8 cellular contexts compared by ENCODE assay signal in genomic region chr15:30990451-30991300, GRCh38. TPM values are rescaled to one million over a fixed set of nuclear protein-coding genes. Genes with fewer than 3 reads are reported as not detected.
DNase-seq lines count a peak whose midpoint lies in the region; ATAC-seq, FAIRE-seq and TF ChIP-seq lines count a peak whose summit lies in the region.

No MANE protein-coding gene starts in this region.

- no TSS peak for BruUV-seq in Caco-2 (replicated peaks; lab: Mats Ljungman, UMichigan)

- H4K20me1 ChIP-seq in SK-N-SH (ENCODE audit: insufficient read depth) = no peaks in the 10 kb centered on the region

- H3K4me1 ChIP-seq in Caco-2 (peaks cover 20% of the 10 kb centered on the region), HEK293 (ENCODE audit: control insufficient read depth, insufficient read depth, low read length) (no peaks in the 10 kb centered on the region; the same call in 1 of the 2 replicates), SK-N-SH (ENCODE audit: control insufficient read depth in 1 of 2, insufficient read depth in 2 of 2, low read depth in 1 of 2, low read length in 1 of 2) (peaks cover 0 to 7% of the 10 kb centered on the region in 2 experiments; a peak in 3 of 4 replicates)

- H3K4me1 Mint-ChIP-seq in Caco-2 (ENCODE audit: low read depth, unreplicated experiment) = peaks cover 14% of the 10 kb centered on the region
- H3K4me1 Mint-ChIP-seq in naive thymus-derived CD8-positive, alpha-beta T cell = peaks cover 15 to 53% (median 39%) of the 10 kb centered on the region in 4 donors

- no peaks in the 10 kb centered on the region for H3K9me2 ChIP-seq in SK-N-SH

- no peak for DNase-seq in Caco-2
- DNase-seq in SK-N-SH = no peak
- DNase-seq in naive thymus-derived CD8-positive, alpha-beta T cell = peak in 1 of 10 donors; percentile 63
- no peak for DNase-seq in NK-92 (lab: John Stamatoyannopoulos, UW; ENCODE audit: unreplicated experiment)

- 9% methylated on average over 28 of the region's 28 CpGs for WGBS in SK-N-SH (ENCODE audit: low lambda C conversion rate)

- intact Hi-C loops in Caco-2 (cut with micrococcal nuclease; ENCODE audit: unreplicated experiment) = loop anchor here (1.0 to 5.0 kb wide), 5 partner anchors 24 to 139 kb away; partner anchors contain the start of gene FAN1

- peak overlapping the region; percentile 89 for H2AFZ ChIP-seq in SK-N-SH (ENCODE audit: low read depth)

- H3K36me3 Mint-ChIP-seq in Caco-2 (ENCODE audit: insufficient read depth, unreplicated experiment) = peaks cover 31% of the 10 kb centered on the region
- peaks cover 0 to 17% (median 2%) of the 10 kb centered on the region in 3 donors for H3K36me3 Mint-ChIP-seq in naive thymus-derived CD8-positive, alpha-beta T cell

- H3K4me3 Mint-ChIP-seq in Caco-2 (ENCODE audit: unreplicated experiment) = peak overlapping the region; percentile 86
- H3K4me3 Mint-ChIP-seq in naive thymus-derived CD8-positive, alpha-beta T cell = peak overlapping the region; percentile 93 to 98 (median 96)

- POLR2A ChIA-PET in Caco-2 (lab: Charles Lee) (interaction anchor here (0.5 to 3.0 kb wide), 4 partner anchors 23 to 102 kb away, joined by 3 to 39 read pairs (median 12); no protein-coding TSS in a partner anchor), HEK293 (lab: Yijun Ruan, JAX) (interaction anchor here (1.0 to 1.4 kb wide), 2 partner anchors 121 to 138 kb away, joined by 3 read pairs; no protein-coding TSS in a partner anchor), SK-N-SH (lab: Yijun Ruan, JAX) (no interaction called here)
- POLR2A ChIA-PET in naive thymus-derived CD8-positive, alpha-beta T cell (lab: Charles Lee) = interaction anchor here (1.4 to 2.6 kb wide), 4 partner anchors 15 to 87 kb away, joined by 3 to 45 read pairs (median 6); partner anchors contain the start of gene FAN1

- H3K27me3 Mint-ChIP-seq in Caco-2 (ENCODE audit: insufficient read depth, unreplicated experiment) = no peaks in the 10 kb centered on the region
- no peaks in the 10 kb centered on the region for H3K27me3 Mint-ChIP-seq in naive thymus-derived CD8-positive, alpha-beta T cell

- peak overlapping the region; percentile 90 for H3K27ac Mint-ChIP-seq in Caco-2 (ENCODE audit: unreplicated experiment)
- peak overlapping the region; percentile 90 to 97 (median 94) for H3K27ac Mint-ChIP-seq in naive thymus-derived CD8-positive, alpha-beta T cell

- H3K36me3 ChIP-seq in Caco-2 (ENCODE audit: control insufficient read depth, insufficient read depth, low read length) (no peaks in the 10 kb centered on the region; the same call in 1 of the 2 replicates), HEK293 (ENCODE audit: control insufficient read depth in 2 of 2, insufficient read depth in 1 of 2, low read length in 2 of 2) (peaks cover 0 to 3% of the 10 kb centered on the region in 2 experiments; a peak in 1 of 3 replicates), SK-N-SH (replicated peaks in 1 of 2; ENCODE audit: control insufficient read depth in 1 of 2, insufficient read depth in 2 of 2, low read length in 1 of 2) (peaks cover 4 to 5% of the 10 kb centered on the region in 2 experiments)

- H3K79me2 ChIP-seq in SK-N-SH (ENCODE audit: insufficient read depth) = peaks cover 42% of the 10 kb centered on the region

- CTCF ChIA-PET in Caco-2 (lab: Charles Lee) (interaction anchor here (1.6 to 3.1 kb wide), 3 partner anchors 34 to 138 kb away, joined by 6 to 21 read pairs (median 7); no protein-coding TSS in a partner anchor), HEK293 (lab: Yijun Ruan, JAX) (interaction anchor here (0.7 kb wide), 2 partner anchors 33 to 41 kb away, joined by 3 read pairs; no protein-coding TSS in a partner anchor), SK-N-SH (lab: Yijun Ruan, JAX) (interaction anchor here (1.3 to 1.8 kb wide), 2 partner anchors 8 to 139 kb away, joined by 4 to 10 read pairs; no protein-coding TSS in a partner anchor)

- no peak for TF ChIP-seq RAD21 in SK-N-SH (IDR thresholded peaks at IDR 0.05; ENCODE audit: low read length)

- no peak for ATAC-seq in naive thymus-derived CD8-positive, alpha-beta T cell
- ATAC-seq in HG03097 (IDR thresholded peaks at IDR 0.05; ENCODE audit: low FRiP score, unreplicated experiment) (no peak), GM19395 (IDR thresholded peaks at IDR 0.05; ENCODE audit: unreplicated experiment) (no peak)

- peak; percentile 51 for FAIRE-seq in endometrium (lab: Jason Lieb, UNC)

- H3K27me3 ChIP-seq in Caco-2 (replicated peaks; ENCODE audit: control insufficient read depth, insufficient read depth, low read length) (no peaks in the 10 kb centered on the region), SK-N-SH (ENCODE audit: insufficient read depth) (no peaks in the 10 kb centered on the region)

- H3K9ac ChIP-seq in SK-N-SH = peak overlapping the region; percentile 83

- H3F3A ChIP-seq in SK-N-SH (replicated peaks; ENCODE audit: insufficient read depth) = no peaks in the 10 kb centered on the region

- H3K9me3 ChIP-seq in Caco-2 = no peaks in the 10 kb centered on the region
- no peaks in the 10 kb centered on the region for H3K9me3 ChIP-seq in HEK293 (ENCODE audit: control insufficient read depth, insufficient read depth, low read depth, low read length)
- no peaks in the 10 kb centered on the region for H3K9me3 ChIP-seq in SK-N-SH

- TF ChIP-seq CTCF in Caco-2 (IDR thresholded peaks at IDR 0.05; ENCODE audit: insufficient read depth in 1 of 2, low read depth in 1 of 2, low read length in 1 of 2, severe bottlenecking in 1 of 2, unreplicated experiment in 1 of 2) (no peak), HEK293 (tag by site-specific recombination; IDR thresholded peaks at IDR 0.05) (no peak), SK-N-SH (IDR thresholded peaks at IDR 0.05) (no peak)

- peak overlapping the region; percentile 80 for H3K4me2 ChIP-seq in SK-N-SH

- TF ChIP-seq EP300 in SK-N-SH (IDR thresholded peaks at IDR 0.05; ENCODE audit: borderline replicate concordance in 1 of 2, low read depth in 1 of 2, low read length in 1 of 2) = no peak

- peak overlapping the region; percentile 97 for H3K4me3 ChIP-seq in Caco-2 (ENCODE audit: low read depth, low read length)
- H3K4me3 ChIP-seq in HEK293 (ENCODE audit: low read depth, low read length) = peak overlapping the region; percentile 80
- H3K4me3 ChIP-seq in SK-N-SH (ENCODE audit: low read depth in 2 of 2, low read length in 1 of 2) = peak overlapping the region; percentile 87 to 95

- H3K9me3 Mint-ChIP-seq in Caco-2 (ENCODE audit: unreplicated experiment) = peaks cover 8% of the 10 kb centered on the region
- H3K9me3 Mint-ChIP-seq in naive thymus-derived CD8-positive, alpha-beta T cell = no peaks in the 10 kb centered on the region

- H3K27ac ChIP-seq in HEK293 (ENCODE audit: extremely low read depth, low read depth, low read length) (peak overlapping the region; percentile 91), SK-N-SH (ENCODE audit: low read depth in 2 of 2, low read length in 1 of 2) (peak overlapping the region; percentile 74 to 86)

TF ChIP-seq in HEK293, 187 proteins besides CTCF, POLR2A, EP300 and RAD21 (continues in another document):
- no peak for TF ChIP-seq ZNF747 (tag by site-specific recombination; IDR thresholded peaks at IDR 0.05)
- TF ChIP-seq ZNF335 (tag by site-specific recombination; conservative IDR thresholded peaks at IDR 0.05) = 0 out of 2 replicates have a peak, but pooled peaks have one; percentile 79
- TF ChIP-seq, protein P1, sequence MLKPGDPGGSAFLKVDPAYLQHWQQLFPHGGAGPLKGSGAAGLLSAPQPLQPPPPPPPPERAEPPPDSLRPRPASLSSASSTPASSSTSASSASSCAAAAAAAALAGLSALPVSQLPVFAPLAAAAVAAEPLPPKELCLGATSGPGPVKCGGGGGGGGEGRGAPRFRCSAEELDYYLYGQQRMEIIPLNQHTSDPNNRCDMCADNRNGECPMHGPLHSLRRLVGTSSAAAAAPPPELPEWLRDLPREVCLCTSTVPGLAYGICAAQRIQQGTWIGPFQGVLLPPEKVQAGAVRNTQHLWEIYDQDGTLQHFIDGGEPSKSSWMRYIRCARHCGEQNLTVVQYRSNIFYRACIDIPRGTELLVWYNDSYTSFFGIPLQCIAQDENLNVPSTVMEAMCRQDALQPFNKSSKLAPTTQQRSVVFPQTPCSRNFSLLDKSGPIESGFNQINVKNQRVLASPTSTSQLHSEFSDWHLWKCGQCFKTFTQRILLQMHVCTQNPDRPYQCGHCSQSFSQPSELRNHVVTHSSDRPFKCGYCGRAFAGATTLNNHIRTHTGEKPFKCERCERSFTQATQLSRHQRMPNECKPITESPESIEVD (tag by site-specific recombination; IDR thresholded peaks at IDR 0.05) = peak; percentile 57; the same call in 1 of the 2 replicates

TF ChIP-seq in SK-N-SH, 30 proteins besides CTCF, POLR2A, EP300 and RAD21 (continues in another document):
- TF ChIP-seq POLR2AphosphoS5 (IDR thresholded peaks at IDR 0.05; ENCODE audit: low read depth, low read length) (no peak), FOXJ3 (CRISPR knock-in tag; IDR thresholded peaks at IDR 0.05) (no peak), FOSL2 (IDR thresholded peaks at IDR 0.05; ENCODE audit: borderline replicate concordance, low read depth) (no peak), ZBTB33 (IDR thresholded peaks at IDR 0.05; ENCODE audit: borderline replicate concordance, low read depth) (no peak), YY1 (IDR thresholded peaks at IDR 0.05; ENCODE audit: low read depth) (no peak), FOXM1 (IDR thresholded peaks at IDR 0.05; ENCODE audit: low read depth) (no peak), MAX (IDR thresholded peaks at IDR 0.05; ENCODE audit: low read depth) (no peak), NRF1 (IDR thresholded peaks at IDR 0.05; ENCODE audit: low read depth, low read length) (no peak)

RNA-seq across cellular contexts. Expression of gene MTMR10, which starts 0.8 kb away (rescaled TPM):
- total RNA-seq in Caco-2 (2022) = 27.5 and 33.2 TPM in 2 replicates
- polyA plus RNA-seq in SK-N-SH (2012; rRNA removed) = 6.4 and 8.0 TPM in 2 replicates
- 7.4 and 8.7 TPM in 2 replicates for polyA plus RNA-seq in SK-N-SH (2012; cell fraction: cytosol; rRNA removed)
- polyA plus RNA-seq in SK-N-SH (2012; cell fraction: nucleus; rRNA removed) = 9.1 and 14.4 TPM in 2 replicates
- 10 to 100 TPM; 40.4 to 40.8 TPM for total RNA-seq in naive thymus-derived CD8-positive, alpha-beta T cell
- 1 to 10 TPM; 3.4 to 9.8 (median 4.6) TPM for polyA plus RNA-seq in naive thymus-derived CD8-positive, alpha-beta T cell
